8 cellular contexts compared by ENCODE assay signal in genomic region chrX:13688384-13688771, GRCh38. TPM values are rescaled to one million over a fixed set of nuclear protein-coding genes. Genes with fewer than 3 reads are reported as not detected.
A peak's percentile ranks its signal among the peaks of the same experiment; 100 is the strongest.
DNase-seq lines count a peak whose midpoint lies in the region; ATAC-seq, FAIRE-seq and TF ChIP-seq lines count a peak whose summit lies in the region.

No MANE protein-coding gene starts in this region.

- TF ChIP-seq EP300 in GM12878 (IDR thresholded peaks at IDR 0.05; ENCODE audit: borderline replicate concordance in 1 of 2, control insufficient read depth in 1 of 2, low read depth in 2 of 2, low read length in 2 of 2): no peak

- no peaks in the 10 kb centered on the region for H3K27me3 ChIP-seq in ACC112 (ENCODE audit: insufficient read depth, low read length)
- H3K27me3 ChIP-seq in GM12878 (replicated peaks in 1 of 2; ENCODE audit: control insufficient read depth in 2 of 2, insufficient read depth in 2 of 2, low read length in 1 of 2): no peaks in the 10 kb centered on the region

- H3K4me3 Mint-ChIP-seq in HFFc6: peak overlapping the region; percentile 91

- TF ChIP-seq POLR2A in GM12878 (IDR thresholded peaks at IDR 0.05; ENCODE audit: low read depth, low read length): no peak

- peak overlapping the region; percentile 93 for H3K9ac ChIP-seq in GM12878 (ENCODE audit: control insufficient read depth, insufficient read depth, low read length)

- H3K36me3 ChIP-seq in ACC112 (ENCODE audit: insufficient read depth, low read length): 0 out of 2 replicates have a peak, but pooled peaks cover 7% of the 10 kb centered on the region
- H3K36me3 ChIP-seq in GM12878 (ENCODE audit: control insufficient read depth in 2 of 2, insufficient read depth in 2 of 2, low read length in 1 of 2): no peaks in the 10 kb centered on the region
- no peaks in the 10 kb centered on the region for H3K36me3 ChIP-seq in mucosa of descending colon (ENCODE audit: low read depth)

- WGBS in GM12878 (ENCODE audit: insufficient coverage, insufficient replicate concordance, low lambda C conversion rate, missing lambda C conversion rate): 20% methylated on average over 5 of the region's 5 CpGs

- H3K79me2 ChIP-seq in ACC112 (ENCODE audit: control insufficient read depth, insufficient read depth, low read length, unreplicated experiment): peaks cover 43% of the 10 kb centered on the region
- peaks cover 46% of the 10 kb centered on the region for H3K79me2 ChIP-seq in GM12878 (ENCODE audit: control insufficient read depth, insufficient read depth, low read length)

- FAIRE-seq in GM12878 (lab: Jason Lieb, UNC): no peak

- CTCF ChIA-PET in GM12878 (lab: Yijun Ruan, JAX): interaction anchor here (1.0 to 3.2 kb wide), 12 partner anchors 9 to 63 kb away, joined by 3 to 16 read pairs (median 5); no protein-coding TSS in a partner anchor

- H3K4me1 ChIP-seq in ACC112 (ENCODE audit: control insufficient read depth, insufficient read depth, low read length, unreplicated experiment) (peaks cover 31% of the 10 kb centered on the region), GM12878 (ENCODE audit: control insufficient read depth, insufficient read depth, low read length) (peaks cover 15% of the 10 kb centered on the region), mucosa of descending colon (ENCODE audit: low read depth) (peaks cover 8% of the 10 kb centered on the region)

- ATAC-seq in GM12878 (peak; percentile 0; the same call in 1 of the 3 replicates), mucosa of descending colon (peak; percentile 18)

- RAD21 ChIA-PET in GM12878 (lab: Charles Lee; ENCODE audit: unreplicated experiment): interaction anchor here (0.6 to 7.0 kb wide), 15 partner anchors 9 to 1464 kb away, joined by 3 to 68 read pairs (median 4); partner anchors contain the start of genes GEMIN8, OFD1 and TRAPPC2

- peak overlapping the region; percentile 33; the same call in 1 of the 2 replicates for H3K27ac ChIP-seq in ACC112 (ENCODE audit: low read depth, low read length)
- H3K27ac ChIP-seq in GM12878 (ENCODE audit: control insufficient read depth, insufficient read depth): peak overlapping the region; percentile 91

- peak overlapping the region; percentile 100 for H3K4me3 ChIP-seq in ACC112 (ENCODE audit: low read depth, low read length)
- H3K4me3 ChIP-seq in GM12878: peak overlapping the region; percentile 84
- H3K4me3 ChIP-seq in mucosa of descending colon: peak overlapping the region; percentile 63

- H2AFZ ChIP-seq in ACC112 (ENCODE audit: low read length, unreplicated experiment): peak overlapping the region; percentile 55
- peak overlapping the region; percentile 77 for H2AFZ ChIP-seq in GM12878 (ENCODE audit: control insufficient read depth, low read depth, low read length)

- peaks cover 1% of the 10 kb centered on the region; the same call in 1 of the 2 replicates for H3K27me3 Mint-ChIP-seq in HFFc6 (ENCODE audit: insufficient read depth)

- TF ChIP-seq RAD21 in GM12878 (IDR thresholded peaks at IDR 0.05; ENCODE audit: insufficient read depth, low read depth, low read length): no peak

- TF ChIP-seq CTCF in HFFc6 (IDR thresholded peaks at IDR 0.05): no peak
- TF ChIP-seq CTCF in GM12878 (IDR thresholded peaks at IDR 0.05 in 2 of 3, conservative IDR thresholded peaks at IDR 0.05 in 1 of 3; ENCODE audit: control insufficient read depth in 2 of 3, extremely low read depth in 1 of 3, insufficient read depth in 1 of 3, low read depth in 3 of 3, low read length in 3 of 3): no peak
- no peak for TF ChIP-seq CTCF in mucosa of descending colon (IDR thresholded peaks at IDR 0.05)

- H3K36me3 Mint-ChIP-seq in HFFc6 (ENCODE audit: low read depth): no peaks in the 10 kb centered on the region

- H3K9me3 ChIP-seq in GM12878 (replicated peaks; ENCODE audit: control insufficient read depth, insufficient read depth, low read length): no peaks in the 10 kb centered on the region
- H3K9me3 ChIP-seq in mucosa of descending colon: no peaks in the 10 kb centered on the region

- SMC1A ChIA-PET in GM12878 (lab: Charles Lee; ENCODE audit: uncharacterized antibody, unreplicated experiment): interaction anchor here (0.6 to 6.4 kb wide), 18 partner anchors 9 to 340 kb away, joined by 3 to 79 read pairs (median 6); partner anchors contain the start of genes OFD1 and TRAPPC2

- H3K27ac Mint-ChIP-seq in HFFc6: peak overlapping the region; percentile 91

- POLR2A ChIA-PET in GM12878 (lab: Charles Lee): interaction anchor here (0.9 to 5.1 kb wide), 11 partner anchors 9 to 166 kb away, joined by 3 to 49 read pairs (median 8); partner anchors contain the start of genes OFD1 and TRAPPC2

- BruUV-seq in GM12878 (replicated peaks; lab: Mats Ljungman, UMichigan): TSS peak; percentile 95

- peaks cover 53% of the 10 kb centered on the region for H3K4me1 Mint-ChIP-seq in HFFc6 (ENCODE audit: low read depth)

- in situ Hi-C loops in GM12878 (cut with MboI): no loop called here

- no peaks in the 10 kb centered on the region for H4K20me1 ChIP-seq in GM12878 (ENCODE audit: control insufficient read depth, insufficient read depth)

- H3K4me2 ChIP-seq in GM12878 (ENCODE audit: control insufficient read depth, insufficient read depth): peak overlapping the region; percentile 75

- DNase-seq in HFFc6 (no peak), GM12878 (ENCODE audit: low read depth, low spot score) (no peak), mucosa of descending colon (no peak), kidney tubule cell (ENCODE audit: low spot score) (no peak), epidermal melanocyte (ENCODE audit: insufficient read length, low spot score) (no peak), COLO668 (lab: John Stamatoyannopoulos, UW; ENCODE audit: unreplicated experiment) (no peak), cortex of kidney (lab: John Stamatoyannopoulos, UW) (no peak)

- intact Hi-C loops in GM12878 (cut with micrococcal nuclease; ENCODE audit: unreplicated experiment): loop anchor here (5.0 kb wide), 1 partner anchor 606 kb away; no protein-coding TSS in a partner anchor
- intact Hi-C loops in mucosa of descending colon (cut with DNase I, micrococcal nuclease): no loop called here

- no peaks in the 10 kb centered on the region for H3K9me3 Mint-ChIP-seq in HFFc6

RNA-seq across cellular contexts. Expression of gene RAB9A, which starts 0.6 kb away (rescaled TPM):
- 10 to 100 TPM; 13.5 to 18.3 (median 15.1) TPM for total RNA-seq in HFFc6 (2021; fragmentation: NEBNext Ultra II Directional; extraction: Animal tissue kit (Norgen Biotek cat#: 25700))
- 34.3 and 39.0 TPM in 2 replicates for total RNA-seq in GM12878 (2013; cell fraction: nucleolus; rRNA removed)
- 42.1 and 54.1 TPM in 2 replicates for total RNA-seq in GM12878 (2014; rRNA removed)
- total RNA-seq in GM12878 (2014; rRNA removed; fragmentation: Illumina TruSeq; extraction: Trizol): 50.5 and 53.1 TPM in 2 replicates
- total RNA-seq in GM12878 (2021): 43.2 and 44.2 TPM in 2 replicates
- 21.1 TPM for polyA plus RNA-seq in GM12878 (2011; ENCODE audit: low read depth)
- 142 and 180 TPM in 2 replicates for polyA plus RNA-seq in GM12878 (2011; rRNA removed)
- 58.5 and 62.9 TPM in 2 replicates for polyA plus RNA-seq in GM12878 (2011; cell fraction: cytosol; rRNA removed)
- 50.2 and 59.5 TPM in 2 replicates for polyA plus RNA-seq in GM12878 (2011; cell fraction: nucleus; rRNA removed)
- polyA plus RNA-seq in GM12878 (2012): 31.9 and 49.2 TPM in 2 replicates
- 47.0 and 68.3 TPM in 2 replicates for polyA plus RNA-seq in GM12878 (2014; fragmentation: Illumina TruSeq; extraction: Trizol)
- polyA plus RNA-seq in GM12878 (2014; fragmentation: Nextera tagmentation; extraction: Ambion mirVana): 10 to 100 TPM; 49.2 to 49.3 TPM
- polyA plus RNA-seq in GM12878 (2014; rRNA removed): 52.4 and 64.6 TPM in 2 replicates
- 10 to 100 TPM; 64.8 to 76.4 TPM for polyA plus RNA-seq in GM12878 (2016; fragmentation: Nextera tagmentation; extraction: Ambion mirVana)
- 52.1 and 73.6 TPM in 2 replicates for polyA minus RNA-seq in GM12878 (2011; rRNA and poly(A)+ RNA removed)
- polyA minus RNA-seq in GM12878 (2011; cell fraction: cytosol; rRNA and poly(A)+ RNA removed): 26.5 and 27.1 TPM in 2 replicates
- 14.7 and 17.5 TPM in 2 replicates for polyA minus RNA-seq in GM12878 (2011; cell fraction: nucleus; rRNA and poly(A)+ RNA removed)
- total RNA-seq in mucosa of descending colon: 10 to 100 TPM; 38.1 to 49.5 (median 40.8) TPM

RNA-seq across cellular contexts. Expression of gene TCEANC, which starts 35.4 kb away (rescaled TPM):
- total RNA-seq in HFFc6 (2021; fragmentation: NEBNext Ultra II Directional; extraction: Animal tissue kit (Norgen Biotek cat#: 25700)): 1 to 10 TPM in 5 of 6 experiments, under 1 TPM in 1; 0.99 to 1.7 (median 1.1) TPM
- 7.1 and 8.4 TPM in 2 replicates for total RNA-seq in GM12878 (2013; cell fraction: nucleolus; rRNA removed)
- total RNA-seq in GM12878 (2014; rRNA removed): 2.9 and 4.7 TPM in 2 replicates
- total RNA-seq in GM12878 (2014; rRNA removed; fragmentation: Illumina TruSeq; extraction: Trizol): 3.7 and 3.8 TPM in 2 replicates
- 3.0 and 3.8 TPM in 2 replicates for total RNA-seq in GM12878 (2021)
- 1.1 TPM for polyA plus RNA-seq in GM12878 (2011; ENCODE audit: low read depth)
- polyA plus RNA-seq in GM12878 (2011; rRNA removed): 4.9 and 6.5 TPM in 2 replicates
- polyA plus RNA-seq in GM12878 (2011; cell fraction: cytosol; rRNA removed): 1.8 and 1.9 TPM in 2 replicates
- 4.4 TPM in 2 replicates for polyA plus RNA-seq in GM12878 (2011; cell fraction: nucleus; rRNA removed)
- polyA plus RNA-seq in GM12878 (2012): 1.2 and 2.0 TPM in 2 replicates
- polyA plus RNA-seq in GM12878 (2014; fragmentation: Illumina TruSeq; extraction: Trizol): 3.4 and 4.4 TPM in 2 replicates
- polyA plus RNA-seq in GM12878 (2014; fragmentation: Nextera tagmentation; extraction: Ambion mirVana): 1 to 10 TPM; 1.5 to 4.0 TPM
- polyA plus RNA-seq in GM12878 (2014; rRNA removed): 1.9 and 2.0 TPM in 2 replicates
- polyA plus RNA-seq in GM12878 (2016; fragmentation: Nextera tagmentation; extraction: Ambion mirVana): 1 to 10 TPM; 1.1 to 2.7 TPM
- 5.3 and 5.7 TPM in 2 replicates for polyA minus RNA-seq in GM12878 (2011; rRNA and poly(A)+ RNA removed)
- polyA minus RNA-seq in GM12878 (2011; cell fraction: cytosol; rRNA and poly(A)+ RNA removed): 2.8 and 5.3 TPM in 2 replicates
- polyA minus RNA-seq in GM12878 (2011; cell fraction: nucleus; rRNA and poly(A)+ RNA removed): 5.6 and 8.3 TPM in 2 replicates
- 1 to 10 TPM; 4.0 to 5.3 (median 4.8) TPM for total RNA-seq in mucosa of descending colon

RNA-seq across cellular contexts. Expression of gene TRAPPC2, which starts 46.0 kb away (rescaled TPM):
- 10 to 100 TPM in 4 of 6 experiments, 1 to 10 TPM in 2; 9.2 to 13.8 (median 10.2) TPM for total RNA-seq in HFFc6 (2021; fragmentation: NEBNext Ultra II Directional; extraction: Animal tissue kit (Norgen Biotek cat#: 25700))
- 27.6 and 32.3 TPM in 2 replicates for total RNA-seq in GM12878 (2013; cell fraction: nucleolus; rRNA removed)
- total RNA-seq in GM12878 (2014; rRNA removed): 21.0 and 30.0 TPM in 2 replicates
- total RNA-seq in GM12878 (2014; rRNA removed; fragmentation: Illumina TruSeq; extraction: Trizol): 24.8 and 26.2 TPM in 2 replicates
- total RNA-seq in GM12878 (2021): 17.5 and 17.8 TPM in 2 replicates
- polyA plus RNA-seq in GM12878 (2011; ENCODE audit: low read depth): 23.8 TPM
- 28.4 and 30.7 TPM in 2 replicates for polyA plus RNA-seq in GM12878 (2011; rRNA removed)
- 13.5 and 19.6 TPM in 2 replicates for polyA plus RNA-seq in GM12878 (2011; cell fraction: cytosol; rRNA removed)
- polyA plus RNA-seq in GM12878 (2011; cell fraction: nucleus; rRNA removed): 11.8 and 13.8 TPM in 2 replicates
- 14.5 and 17.8 TPM in 2 replicates for polyA plus RNA-seq in GM12878 (2012)
- 14.6 and 23.0 TPM in 2 replicates for polyA plus RNA-seq in GM12878 (2014; fragmentation: Illumina TruSeq; extraction: Trizol)
- polyA plus RNA-seq in GM12878 (2014; fragmentation: Nextera tagmentation; extraction: Ambion mirVana): 10 to 100 TPM; 18.3 to 27.5 TPM
- 12.4 and 14.8 TPM in 2 replicates for polyA plus RNA-seq in GM12878 (2014; rRNA removed)
- 10 to 100 TPM; 21.6 to 26.6 TPM for polyA plus RNA-seq in GM12878 (2016; fragmentation: Nextera tagmentation; extraction: Ambion mirVana)
- polyA minus RNA-seq in GM12878 (2011; rRNA and poly(A)+ RNA removed): 15.3 and 18.7 TPM in 2 replicates
- polyA minus RNA-seq in GM12878 (2011; cell fraction: cytosol; rRNA and poly(A)+ RNA removed): 10.3 and 13.9 TPM in 2 replicates
- polyA minus RNA-seq in GM12878 (2011; cell fraction: nucleus; rRNA and poly(A)+ RNA removed): 10.0 and 15.9 TPM in 2 replicates
- 10 to 100 TPM; 13.1 to 20.4 (median 18.5) TPM for total RNA-seq in mucosa of descending colon

RNA-seq across cellular contexts. Expression of gene OFD1, which starts 46.2 kb away (rescaled TPM):
- 10 to 100 TPM in 3 of 6 experiments, 1 to 10 TPM in 3; 9.1 to 11.0 (median 10.1) TPM for total RNA-seq in HFFc6 (2021; fragmentation: NEBNext Ultra II Directional; extraction: Animal tissue kit (Norgen Biotek cat#: 25700))
- total RNA-seq in GM12878 (2013; cell fraction: nucleolus; rRNA removed): 173 and 178 TPM in 2 replicates
- total RNA-seq in GM12878 (2014; rRNA removed) (22.4 and 27.7 TPM in 2 replicates), GM12878 (2014; rRNA removed; fragmentation: Illumina TruSeq; extraction: Trizol) (39.5 and 43.7 TPM in 2 replicates), GM12878 (2021) (30.6 and 34.0 TPM in 2 replicates), mucosa of descending colon (10 to 100 TPM; 26.0 to 49.4 (median 32.6) TPM)
- 17.6 TPM for polyA plus RNA-seq in GM12878 (2011; ENCODE audit: low read depth)
- polyA plus RNA-seq in GM12878 (2011; rRNA removed) (77.2 and 107 TPM in 2 replicates), GM12878 (2014; fragmentation: Illumina TruSeq; extraction: Trizol) (33.3 and 43.7 TPM in 2 replicates), GM12878 (2014; fragmentation: Nextera tagmentation; extraction: Ambion mirVana) (10 to 100 TPM; 43.0 to 64.5 TPM), GM12878 (2014; rRNA removed) (23.6 and 23.7 TPM in 2 replicates), GM12878 (2016; fragmentation: Nextera tagmentation; extraction: Ambion mirVana) (10 to 100 TPM; 32.6 to 34.2 TPM)
- polyA plus RNA-seq in GM12878 (2011; cell fraction: cytosol; rRNA removed): 32.3 and 33.2 TPM in 2 replicates
- 186 and 224 TPM in 2 replicates for polyA plus RNA-seq in GM12878 (2011; cell fraction: nucleus; rRNA removed)
- 25.2 and 35.0 TPM in 2 replicates for polyA plus RNA-seq in GM12878 (2012)
- polyA minus RNA-seq in GM12878 (2011; rRNA and poly(A)+ RNA removed): 38.1 and 44.5 TPM in 2 replicates
- 18.8 and 19.2 TPM in 2 replicates for polyA minus RNA-seq in GM12878 (2011; cell fraction: cytosol; rRNA and poly(A)+ RNA removed)
- polyA minus RNA-seq in GM12878 (2011; cell fraction: nucleus; rRNA and poly(A)+ RNA removed): 85.6 and 109 TPM in 2 replicates
